ENCODE assay signal across 11 cellular contexts in genomic region chr4:121690001-121690400, GRCh38. TPM values are rescaled to one million over a fixed set of nuclear protein-coding genes. Genes with fewer than 3 reads are reported as not detected.
DNase-seq lines count a peak whose midpoint lies in the region; ATAC-seq and TF ChIP-seq lines count a peak whose summit lies in the region.
"Had no signal": no experiment of that assay in that cellular context is flagged by ENCODE, and none has a peak within 500 bp of the region (broad histone marks: within the 10 kb centered on the region; RNA-seq: fewer than 3 reads in every experiment).

No MANE protein-coding gene starts in this region.

- no peaks in the 10 kb centered on the region for H3K9me3 Mint-ChIP-seq in endothelial cell (ENCODE audit: unreplicated experiment)
- H3K9me3 Mint-ChIP-seq: CD4-positive, CD25-positive, alpha-beta regulatory T cell had no signal

- peak; percentile 75 for ATAC-seq in HG02610 (IDR thresholded peaks at IDR 0.05; ENCODE audit: unreplicated experiment)
- ATAC-seq in lung (ENCODE audit: insufficient read depth, low FRiP score): no peak

- no peak overlapping the region for H3K4me3 ChIP-seq in lung

- peaks cover 2% of the 10 kb centered on the region for H3K27me3 Mint-ChIP-seq in endothelial cell (ENCODE audit: unreplicated experiment)
- H3K27me3 Mint-ChIP-seq: CD4-positive, CD25-positive, alpha-beta regulatory T cell had no signal

- H3K36me3 ChIP-seq in lung (ENCODE audit: control insufficient read depth in 2 of 2, insufficient read depth in 2 of 2, low read length in 2 of 2): peaks cover 11 to 12% of the 10 kb centered on the region in 2 donors

- 90 to 92% methylated on average over 2 of the region's 2 CpGs for WGBS in lung, 2 donors

- no peak overlapping the region for H3K4me3 Mint-ChIP-seq in endothelial cell (ENCODE audit: unreplicated experiment)
- H3K4me3 Mint-ChIP-seq: CD4-positive, CD25-positive, alpha-beta regulatory T cell had no signal

- peaks cover 24% of the 10 kb centered on the region for H3K4me1 Mint-ChIP-seq in endothelial cell (ENCODE audit: unreplicated experiment)

- H3K27me3 ChIP-seq in lung (ENCODE audit: control insufficient read depth, insufficient read depth): no peaks in the 10 kb centered on the region

- peaks cover 13 to 49% of the 10 kb centered on the region in 2 donors for H3K4me1 ChIP-seq in lung (ENCODE audit: control insufficient read depth in 2 of 2, insufficient read depth in 2 of 2, low read length in 2 of 2)

- peak overlapping the region; percentile 80 to 92 for H3K27ac ChIP-seq in lung (ENCODE audit: low read depth in 1 of 2, low read length in 1 of 2)

- DNase-seq in ACHN (peak; percentile 16), amniotic epithelial cell (ENCODE audit: low read depth) (peak; percentile 86), lung (ENCODE audit: low spot score) (no peak), endothelial cell (ENCODE audit: low spot score) (no peak), SIG-M5 (lab: John Stamatoyannopoulos, UW) (no peak)
- no peak for DNase-seq in stimulated activated naive CD4-positive, alpha-beta T cell treated with Interleukin-2 at 50 U/mL for 16 hours (lab: John Stamatoyannopoulos, UW)
- DNase-seq in stimulated activated CD4-positive, alpha-beta T cell treated with anti-CD3 and anti-CD28 coated beads, Interleukin-2, amount 100 ng/mL, for 48 hours: no peak
- DNase-seq: NCI-H1694, posterior cingulate gyrus had no signal

- peaks cover 24% of the 10 kb centered on the region for H3K36me3 Mint-ChIP-seq in endothelial cell (ENCODE audit: low read depth, unreplicated experiment)

- TF ChIP-seq CTCF in lung (IDR thresholded peaks at IDR 0.05; ENCODE audit: control extremely low read depth, extremely low read depth): no peak
- TF ChIP-seq CTCF in endothelial cell (IDR thresholded peaks at IDR 0.05; ENCODE audit: unreplicated experiment): no peak

- no peak overlapping the region for H3K27ac Mint-ChIP-seq in endothelial cell (ENCODE audit: unreplicated experiment)
- H3K27ac Mint-ChIP-seq: CD4-positive, CD25-positive, alpha-beta regulatory T cell had no signal

- H3K9me3 ChIP-seq in lung (ENCODE audit: control insufficient read depth in 2 of 2, insufficient read depth in 1 of 2, low read length in 1 of 2): no peaks in the 10 kb centered on the region

- in situ Hi-C loops in ACHN (cut with HindIII; ENCODE audit: low pct_ligation_motif_present, low pct_unique_long_range_greater_than_20kb, low sequenced_read_pairs): no loop called here

RNA-seq across cellular contexts. Expression of gene ANXA5, which starts 6.8 kb away (rescaled TPM):
- total RNA-seq in lung: 100 to 1,000 TPM; 250 to 406 TPM
- 100 to 1,000 TPM; 440 to 479 TPM for polyA plus RNA-seq in lung
- 296 TPM for total RNA-seq in endothelial cell (ENCODE audit: unreplicated experiment)

Comparison
In these comparisons a context has a peak if more than half of its experiments do, and no peak if none do; other contexts are left out.
1. DNase-seq: peak in ACHN (single experiment) and amniotic epithelial cell (single experiment); none in lung (single experiment), stimulated activated naive CD4-positive, alpha-beta T cell treated with Interleukin-2 at 50 U/mL for 16 hours (single experiment), stimulated activated CD4-positive, alpha-beta T cell treated with anti-CD3 and anti-CD28 coated beads, Interleukin-2, amount 100 ng/mL, for 48 hours (0 of 2), endothelial cell (single experiment) and SIG-M5 (single experiment).